Comparison of ENCODE assay signal across 15 cellular contexts in genomic region chr17:4719146-4719545, GRCh38. TPM values are rescaled to one million over a fixed set of nuclear protein-coding genes. Genes with fewer than 3 reads are reported as not detected.
"Had no signal": no experiment of that assay in that cellular context is flagged by ENCODE, and none has a peak within 500 bp of the region (broad histone marks: within the 10 kb centered on the region; RNA-seq: fewer than 3 reads in every experiment).

No MANE protein-coding gene starts in this region.

- ATAC-seq: naive thymus-derived CD4-positive, alpha-beta T cell; T-cell had no signal

- H3K9me3 Mint-ChIP-seq: activated B cell treated with CpG ODN at 0.5 μM for 24 hours; activated naive CD4-positive, alpha-beta T cell treated with anti-CD3 and anti-CD28 coated beads, Interleukin-2, amount 50 U/mL, for 24 hours; naive thymus-derived CD4-positive, alpha-beta T cell; T-cell had no signal

- H3K27me3 Mint-ChIP-seq: activated B cell treated with CpG ODN at 0.5 μM for 24 hours; activated naive CD4-positive, alpha-beta T cell treated with anti-CD3 and anti-CD28 coated beads, Interleukin-2, amount 50 U/mL, for 24 hours; naive thymus-derived CD4-positive, alpha-beta T cell; T-cell had no signal

- DNase-seq: activated B cell treated with CpG ODN at 0.5 μM for 24 hours; activated CD4-positive, alpha-beta T cell treated with anti-CD3 and anti-CD28 coated beads, Interleukin-2, amount 50 U/mL, for 4 hours; glutamatergic neuron; naive thymus-derived CD4-positive, alpha-beta T cell; occipital lobe; stimulated activated CD4-positive, alpha-beta T cell treated with anti-CD3 and anti-CD28 coated beads, Interleukin-1b, Interleukin-23, amount 100 ng/mL, for 48 hours; stimulated activated naive CD4-positive, alpha-beta T cell; T-cell; trophoblast cell had no signal

- FAIRE-seq: bronchial epithelial cell had no signal

- H3K4me3 ChIP-seq: prostate gland, right lobe of liver had no signal

- H3K27ac ChIP-seq: prostate gland, right lobe of liver had no signal

- H3K4me3 Mint-ChIP-seq: activated B cell treated with CpG ODN at 0.5 μM for 24 hours; activated naive CD4-positive, alpha-beta T cell treated with anti-CD3 and anti-CD28 coated beads, Interleukin-2, amount 50 U/mL, for 24 hours; naive thymus-derived CD4-positive, alpha-beta T cell; T-cell had no signal

- H3K36me3 ChIP-seq: prostate gland had no signal

- H3K9me3 ChIP-seq: prostate gland, right lobe of liver had no signal

- H3K27me3 ChIP-seq: right lobe of liver had no signal

- H3K27ac Mint-ChIP-seq: activated B cell treated with CpG ODN at 0.5 μM for 24 hours; activated naive CD4-positive, alpha-beta T cell treated with anti-CD3 and anti-CD28 coated beads, Interleukin-2, amount 50 U/mL, for 24 hours had no signal

- H3K4me1 ChIP-seq: prostate gland had no signal

RNA-seq across cellular contexts. Expression of gene ZMYND15, which starts 20.5 kb away (rescaled TPM):
- total RNA-seq: dermis microvascular lymphatic vessel endothelial cell, lung microvascular endothelial cell had no signal
- polyA plus RNA-seq: naive thymus-derived CD4-positive, alpha-beta T cell had no signal
